Comparison of ENCODE assay signal across 8 cellular contexts in the genomic region with DNA sequence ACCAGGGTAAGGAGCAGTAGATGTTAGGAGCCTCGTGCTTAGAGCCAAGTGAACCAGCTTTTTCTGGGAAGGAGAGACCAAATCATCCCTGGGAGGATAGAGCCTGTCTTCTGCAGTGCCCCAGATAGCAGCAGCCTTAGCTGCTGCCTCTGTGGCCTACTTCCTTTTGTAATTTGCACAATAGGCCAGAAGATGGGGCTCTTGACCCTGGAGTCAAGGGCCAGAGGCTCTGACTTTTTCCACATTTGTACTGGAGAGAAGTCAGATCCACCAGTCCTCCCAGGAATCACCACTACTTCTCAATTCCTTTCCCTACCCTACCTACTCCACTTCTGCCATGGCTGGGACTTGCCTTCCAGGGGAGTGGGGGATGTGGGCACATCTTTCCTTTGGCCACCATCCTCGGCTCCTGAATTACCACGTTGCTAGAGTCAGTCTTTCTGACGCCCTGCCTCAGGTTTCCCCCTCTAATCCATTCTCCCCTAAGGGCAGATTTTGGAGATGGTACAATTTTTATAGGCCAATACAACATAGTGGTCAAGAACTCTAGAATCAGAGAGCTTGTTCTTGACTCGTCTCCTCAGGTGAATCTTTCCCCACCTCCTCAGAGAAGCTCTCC. TPM values are rescaled to one million over a fixed set of nuclear protein-coding genes. Genes with fewer than 3 reads are reported as not detected.
DNase-seq lines count a peak whose midpoint lies in the region; ATAC-seq, FAIRE-seq and TF ChIP-seq lines count a peak whose summit lies in the region.

No MANE protein-coding gene starts in this region.

- no peak for TF ChIP-seq EP300 in A549 (IDR thresholded peaks at IDR 0.05)

- ATAC-seq in A549 (peak; percentile 62 to 66), left lung (peak; percentile 70), HG03460 (IDR thresholded peaks at IDR 0.05; ENCODE audit: unreplicated experiment) (no peak)

- no peaks in the 10 kb centered on the region for H3K36me3 ChIP-seq in left lung

- intact Hi-C loops in left lung (cut with DNase I), result loop anchor here in 1 of 2 donors (5.0 kb wide), 1 partner anchor 111 kb away; no protein-coding TSS in a partner anchor

- H3K4me3 ChIP-seq in A549 (no peak overlapping the region), GM12864 (ENCODE audit: low read depth, low read length) (no peak overlapping the region), left lung (no peak overlapping the region)

- peaks cover 9% of the 10 kb centered on the region for H3K27me3 Mint-ChIP-seq in T-helper 2 cell treated with Interferon-gamma antibody and Interleukin-4, amounts not matched to agents 5 μg/mL and 100 μg/mL, for 36 hours (ENCODE audit: low read depth)

- H3K27me3 ChIP-seq in left lung, result peaks cover 4 to 48% of the 10 kb centered on the region in 2 donors

- no peaks in the 10 kb centered on the region for H3K9me3 ChIP-seq in A549
- H3K9me3 ChIP-seq in left lung, result no peaks in the 10 kb centered on the region

- H3K4me2 ChIP-seq in A549, result no peak overlapping the region

- no peak overlapping the region for H3K27ac Mint-ChIP-seq in T-helper 2 cell treated with Interferon-gamma antibody and Interleukin-4, amounts not matched to agents 5 μg/mL and 100 μg/mL, for 36 hours

- no peaks in the 10 kb centered on the region for H3K9me3 Mint-ChIP-seq in T-helper 2 cell treated with Interferon-gamma antibody and Interleukin-4, amounts not matched to agents 5 μg/mL and 100 μg/mL, for 36 hours

- CTCF ChIA-PET in A549 (lab: Yijun Ruan, JAX), result interaction anchor here (0.6 to 11.1 kb wide), 75 partner anchors 9 to 606 kb away, joined by 3 to 245 read pairs (median 4); a partner anchor contains a TSS

- DNase-seq in A549 (ENCODE audit: low read depth in 1 of 2, low spot score in 1 of 2) (peak; percentile 60 to 76), GM12864 (ENCODE audit: low read depth) (no peak), NCI-H187 treated with DMSO at 0.1 percent for 48 hours (lab: John Stamatoyannopoulos, UW) (peak; percentile 25), cerebellum (ENCODE audit: low spot score) (peak; percentile 75), left lung (no peak), superior temporal gyrus (ENCODE audit: extremely low spot score) (peak; percentile 92)
- DNase-seq in T-helper 2 cell treated with Interferon-gamma antibody and Interleukin-4, amounts not matched to agents 5 μg/mL and 100 μg/mL, for 36 hours (ENCODE audit: low spot score), result peak; percentile 30

- no peak overlapping the region for H3K27ac ChIP-seq in A549
- H3K27ac ChIP-seq in left lung, result no peak overlapping the region

- H3K4me1 Mint-ChIP-seq in T-helper 2 cell treated with Interferon-gamma antibody and Interleukin-4, amounts not matched to agents 5 μg/mL and 100 μg/mL, for 36 hours (ENCODE audit: low read depth), result peaks cover 21% of the 10 kb centered on the region

- WGBS in A549 (ENCODE audit: missing lambda C conversion rate), result 63% methylated on average over 5 of the region's 5 CpGs

- no peaks in the 10 kb centered on the region for H3K36me3 Mint-ChIP-seq in T-helper 2 cell treated with Interferon-gamma antibody and Interleukin-4, amounts not matched to agents 5 μg/mL and 100 μg/mL, for 36 hours (ENCODE audit: low read depth)

- POLR2A ChIA-PET in A549 (lab: Yijun Ruan, JAX), result interaction anchor here (2.2 kb wide), 1 partner anchor 402 kb away, joined by 11 read pairs; no protein-coding TSS in a partner anchor

- H3K4me1 ChIP-seq in A549 (peaks cover 4% of the 10 kb centered on the region), left lung (peaks cover 0 to 12% of the 10 kb centered on the region in 2 donors)

- TF ChIP-seq CTCF in A549 (IDR thresholded peaks at IDR 0.05) (peak; percentile 88), GM12864 (IDR thresholded peaks at IDR 0.05; ENCODE audit: low read depth, low read length, missing control alignments) (peak; percentile 71), left lung (IDR thresholded peaks at IDR 0.05) (peak; percentile 46 to 54)

- no peak for TF ChIP-seq POLR2A in A549 (IDR thresholded peaks at IDR 0.05; ENCODE audit: low read length)

- no peak for FAIRE-seq in A549 (lab: Jason Lieb, UNC)

- peak; percentile 92 to 97 for TF ChIP-seq RAD21 in A549 (conservative IDR thresholded peaks at IDR 0.05 in 1 of 2, IDR thresholded peaks at IDR 0.05 in 1 of 2)

- no peak overlapping the region for H3K4me3 Mint-ChIP-seq in T-helper 2 cell treated with Interferon-gamma antibody and Interleukin-4, amounts not matched to agents 5 μg/mL and 100 μg/mL, for 36 hours

TF ChIP-seq in A549, 52 proteins besides CTCF, POLR2A, EP300 and RAD21:
- TF ChIP-seq, protein P1, sequence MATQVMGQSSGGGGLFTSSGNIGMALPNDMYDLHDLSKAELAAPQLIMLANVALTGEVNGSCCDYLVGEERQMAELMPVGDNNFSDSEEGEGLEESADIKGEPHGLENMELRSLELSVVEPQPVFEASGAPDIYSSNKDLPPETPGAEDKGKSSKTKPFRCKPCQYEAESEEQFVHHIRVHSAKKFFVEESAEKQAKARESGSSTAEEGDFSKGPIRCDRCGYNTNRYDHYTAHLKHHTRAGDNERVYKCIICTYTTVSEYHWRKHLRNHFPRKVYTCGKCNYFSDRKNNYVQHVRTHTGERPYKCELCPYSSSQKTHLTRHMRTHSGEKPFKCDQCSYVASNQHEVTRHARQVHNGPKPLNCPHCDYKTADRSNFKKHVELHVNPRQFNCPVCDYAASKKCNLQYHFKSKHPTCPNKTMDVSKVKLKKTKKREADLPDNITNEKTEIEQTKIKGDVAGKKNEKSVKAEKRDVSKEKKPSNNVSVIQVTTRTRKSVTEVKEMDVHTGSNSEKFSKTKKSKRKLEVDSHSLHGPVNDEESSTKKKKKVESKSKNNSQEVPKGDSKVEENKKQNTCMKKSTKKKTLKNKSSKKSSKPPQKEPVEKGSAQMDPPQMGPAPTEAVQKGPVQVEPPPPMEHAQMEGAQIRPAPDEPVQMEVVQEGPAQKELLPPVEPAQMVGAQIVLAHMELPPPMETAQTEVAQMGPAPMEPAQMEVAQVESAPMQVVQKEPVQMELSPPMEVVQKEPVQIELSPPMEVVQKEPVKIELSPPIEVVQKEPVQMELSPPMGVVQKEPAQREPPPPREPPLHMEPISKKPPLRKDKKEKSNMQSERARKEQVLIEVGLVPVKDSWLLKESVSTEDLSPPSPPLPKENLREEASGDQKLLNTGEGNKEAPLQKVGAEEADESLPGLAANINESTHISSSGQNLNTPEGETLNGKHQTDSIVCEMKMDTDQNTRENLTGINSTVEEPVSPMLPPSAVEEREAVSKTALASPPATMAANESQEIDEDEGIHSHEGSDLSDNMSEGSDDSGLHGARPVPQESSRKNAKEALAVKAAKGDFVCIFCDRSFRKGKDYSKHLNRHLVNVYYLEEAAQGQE (IDR thresholded peaks at IDR 0.05), result no peak
- TF ChIP-seq SMC3 (IDR thresholded peaks at IDR 0.05) (peak; percentile 84), CEBPB (IDR thresholded peaks at IDR 0.05) (0 out of 4 replicates have a peak, but pooled peaks of 1 of the 2 experiments have one; percentile 7)
TF ChIP-seq in A549: peak in this region for 2.

RNA-seq across cellular contexts. Expression of a gene that starts 3.3 kb away (rescaled TPM):
- polyA plus RNA-seq in A549 (2011; rRNA removed) (1.7 and 2.3 TPM in 2 replicates), A549 (2017; fragmentation: RNase III; extraction: RNeasy Plus Mini Kit Qiagen cat#74134 plus additional on column Dnase treatment) (1.1 to 1.6 TPM (median 1.4 TPM) in 3 replicates)
- polyA plus RNA-seq in A549 (2012; cell fraction: cytosol; rRNA removed), result 0.66 and 0.79 TPM in 2 replicates
- polyA plus RNA-seq in A549 (2012; cell fraction: nucleus; rRNA removed), result 1.3 and 2.0 TPM in 2 replicates
- polyA minus RNA-seq in A549 (2011; rRNA and poly(A)+ RNA removed), result 2.6 and 3.3 TPM in 2 replicates
- total RNA-seq in cerebellum (67.1 TPM), left lung (1 to 10 TPM; 1.7 to 3.9 TPM)

RNA-seq across cellular contexts. Expression of a gene that starts 30.2 kb away (rescaled TPM):
- polyA plus RNA-seq in A549 (2011; rRNA removed), result 3.9 and 4.3 TPM in 2 replicates
- 3.0 and 3.3 TPM in 2 replicates for polyA plus RNA-seq in A549 (2012; cell fraction: cytosol; rRNA removed)
- 2.1 and 3.0 TPM in 2 replicates for polyA plus RNA-seq in A549 (2012; cell fraction: nucleus; rRNA removed)
- 2.9 to 4.1 TPM (median 3.6 TPM) in 3 replicates for polyA plus RNA-seq in A549 (2017; fragmentation: RNase III; extraction: RNeasy Plus Mini Kit Qiagen cat#74134 plus additional on column Dnase treatment)
- 4.6 and 6.6 TPM in 2 replicates for polyA minus RNA-seq in A549 (2011; rRNA and poly(A)+ RNA removed)
- total RNA-seq in cerebellum, result 1.5 TPM
- 10 to 100 TPM in 1 of 2 donors, 1 to 10 TPM in 1; 7.6 to 21.8 TPM for total RNA-seq in left lung

Comparison
In these comparisons a context has a peak if more than half of its experiments do, and no peak if none do; other contexts are left out.
1. DNase-seq: peak in A549 (2 of 2), NCI-H187 treated with DMSO at 0.1 percent for 48 hours (single experiment), T-helper 2 cell treated with Interferon-gamma antibody and Interleukin-4, amounts not matched to agents 5 μg/mL and 100 μg/mL, for 36 hours (single experiment), cerebellum (single experiment) and superior temporal gyrus (single experiment); none in GM12864 (single experiment) and left lung (0 of 2).
2. RNA of a gene that starts 3.3 kb away (total RNA-seq): 67.1 TPM in cerebellum (single experiment); 1.7 to 3.9 TPM in left lung; every median in the first group is over 10 times any median in the second.
3. Peak in every context shown above with its lines, with median percentiles within 50 percentile points of each other: CTCF ChIP-seq.